ENCODE assay signal across 16 cellular contexts in the genomic region with DNA sequence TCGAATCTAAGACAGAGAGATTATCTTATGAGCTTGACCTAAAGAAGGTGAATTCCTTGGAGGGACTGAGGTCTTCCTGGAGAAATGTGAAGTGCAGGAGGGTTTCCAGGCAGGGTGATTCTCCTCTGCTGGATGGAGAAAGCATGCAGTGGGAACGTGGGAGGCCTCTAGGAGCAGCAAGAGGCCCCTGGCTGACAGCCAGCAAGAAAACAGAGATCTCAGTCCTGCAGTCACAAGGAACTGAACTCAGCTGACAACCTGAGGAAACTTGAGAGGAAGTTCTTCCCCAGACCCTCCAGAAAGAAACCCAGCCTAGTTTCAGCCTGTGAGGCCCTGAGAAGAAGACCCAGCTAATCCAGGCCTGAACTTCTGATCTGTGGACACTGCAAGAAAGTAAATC.
DNase-seq lines count a peak whose midpoint lies in the region; ATAC-seq and TF ChIP-seq lines count a peak whose summit lies in the region.
"Had no signal": no experiment of that assay in that cellular context is flagged by ENCODE, and none has a peak within 500 bp of the region (broad histone marks: within the 10 kb centered on the region; RNA-seq: fewer than 3 reads in every experiment).

No MANE protein-coding gene starts in this region.

- no peaks in the 10 kb centered on the region for H3K27me3 ChIP-seq in BE2C

- TF ChIP-seq CTCF in BE2C (IDR thresholded peaks at IDR 0.05; ENCODE audit: low read depth, low read length), result no peak

- in situ Hi-C loops in SK-MEL-5 (cut with HindIII; ENCODE audit: low pct_unique_long_range_greater_than_20kb, low sequenced_read_pairs), result no loop called here

- H3K4me3 ChIP-seq in BE2C (ENCODE audit: low read depth, low read length), result no peak overlapping the region
- H3K4me3 ChIP-seq: GM23248 had no signal

- ATAC-seq in GM19395 (IDR thresholded peaks at IDR 0.05; ENCODE audit: unreplicated experiment), result no peak
- ATAC-seq: HCT116 had no signal

- H3K4me1 ChIP-seq in BE2C, result no peaks in the 10 kb centered on the region
- H3K4me1 ChIP-seq: Caco-2 had no signal

- H3K9me3 ChIP-seq in BE2C, result no peaks in the 10 kb centered on the region
- H3K9me3 ChIP-seq: Caco-2 had no signal

- DNase-seq in Ammon's horn (ENCODE audit: low spot score) (peak; percentile 6), SK-MEL-5 (ENCODE audit: low read depth, low spot score) (peak; percentile 55), globus pallidus (ENCODE audit: low spot score) (peak; percentile 38), putamen (ENCODE audit: low spot score) (peak; percentile 8), NCI-H2196 treated with DMSO at 0.1 percent for 48 hours (lab: John Stamatoyannopoulos, UW; ENCODE audit: unreplicated experiment) (no peak), BE2C (no peak), amniotic stem cell (lab: John Stamatoyannopoulos, UW) (no peak)
- DNase-seq: Caco-2; CD4-positive, alpha-beta memory T cell; DMS153; DND-41; GM23248; H9; HFFc6 had no signal

- no peaks in the 10 kb centered on the region for H3K36me3 ChIP-seq in BE2C

Comparison
In these comparisons a context has a peak if more than half of its experiments do, and no peak if none do; other contexts are left out.
1. DNase-seq: peak in Ammon's horn (single experiment), SK-MEL-5 (single experiment), globus pallidus (single experiment) and putamen (single experiment); none in NCI-H2196 treated with DMSO at 0.1 percent for 48 hours (single experiment), BE2C (single experiment) and amniotic stem cell (single experiment).